19 cellular contexts compared by ENCODE assay signal in the genomic region with DNA sequence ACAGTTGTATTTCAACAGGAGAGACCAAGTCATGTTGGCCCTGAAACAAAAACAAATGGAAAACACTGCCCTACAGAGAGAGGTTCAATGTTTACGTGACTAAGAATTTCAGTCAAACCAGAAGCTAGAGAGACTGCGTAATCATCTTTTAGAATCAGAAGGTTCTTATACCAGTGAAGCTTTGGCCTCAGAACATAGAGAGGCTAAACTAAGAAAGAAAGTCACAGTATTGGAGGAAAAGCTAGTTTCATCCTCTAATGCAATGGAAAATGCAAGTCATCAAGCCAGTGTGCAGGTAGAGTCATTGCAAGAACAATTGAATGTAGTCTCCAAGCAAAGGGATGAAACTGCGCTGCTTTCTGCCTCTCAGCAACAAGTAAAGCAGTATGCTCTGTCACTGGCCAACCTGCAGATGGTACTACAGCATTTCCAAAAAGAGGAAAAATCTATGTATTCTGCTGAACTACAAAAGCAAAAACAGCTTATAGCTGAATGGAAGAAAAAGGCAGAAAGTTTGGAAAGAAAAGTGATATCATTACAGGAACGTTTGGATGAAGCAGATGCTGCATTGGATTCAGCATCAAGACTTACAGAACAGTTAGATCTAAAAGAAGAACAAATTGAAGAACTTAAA. TPM values are rescaled to one million over a fixed set of nuclear protein-coding genes. Genes with fewer than 3 reads are reported as not detected.
DNase-seq lines count a peak whose midpoint lies in the region; FAIRE-seq and TF ChIP-seq lines count a peak whose summit lies in the region.
"Had no signal": no experiment of that assay in that cellular context is flagged by ENCODE, and none has a peak within 500 bp of the region (broad histone marks: within the 10 kb centered on the region; RNA-seq: fewer than 3 reads in every experiment).

No MANE protein-coding gene starts in this region.

- H2AFZ ChIP-seq in keratinocyte (ENCODE audit: control insufficient read depth, low read length): no peak overlapping the region

- H3K4me2 ChIP-seq in keratinocyte (ENCODE audit: control insufficient read depth, extremely low read depth, insufficient read depth, low read depth, low read length): no peak overlapping the region

- H3K27me3 ChIP-seq in keratinocyte (ENCODE audit: control insufficient read depth, extremely low read depth, insufficient read depth, low read length): no peaks in the 10 kb centered on the region
- H3K27me3 ChIP-seq: heart right ventricle had no signal

- H3K36me3 ChIP-seq in keratinocyte (ENCODE audit: control insufficient read depth in 2 of 2, extremely low read depth in 1 of 2, insufficient read depth in 2 of 2, low read length in 2 of 2): no peaks in the 10 kb centered on the region
- H3K36me3 ChIP-seq: HAP-1, heart right ventricle, prostate gland, WERI-Rb-1 had no signal

- no peak overlapping the region for H3K27ac ChIP-seq in keratinocyte (ENCODE audit: control insufficient read depth, insufficient read depth, low read length)
- H3K27ac ChIP-seq: heart right ventricle, prostate gland, WERI-Rb-1 had no signal

- dilution Hi-C loops in keratinocyte (cut with MboI; ENCODE audit: extremely low pct_ligation_motif_present, low sequenced_read_pairs): no loop called here

- no peaks in the 10 kb centered on the region for H3K79me2 ChIP-seq in keratinocyte (ENCODE audit: control insufficient read depth, insufficient read depth, low read length)

- no peaks in the 10 kb centered on the region for H3K4me1 ChIP-seq in keratinocyte (ENCODE audit: control insufficient read depth, extremely low read depth, insufficient read depth, low read length)
- H3K4me1 ChIP-seq: heart right ventricle, prostate gland had no signal

- DNase-seq in NCI-H2171 treated with DMSO at 0.1 percent for 48 hours (lab: John Stamatoyannopoulos, UW) (peak; percentile 15), NCI-H2171 (lab: John Stamatoyannopoulos, UW) (no peak), AG09319 (ENCODE audit: extremely low read depth, low read depth) (no peak), NCI-H69 (lab: John Stamatoyannopoulos, UW) (peak; percentile 60), keratinocyte (ENCODE audit: low read depth, low spot score) (no peak), NCI-H187 (lab: John Stamatoyannopoulos, UW) (no peak), cerebellar nuclear complex (lab: John Stamatoyannopoulos, UW) (no peak)
- DNase-seq in activated effector memory CD4-positive, alpha-beta T cell treated with Interleukin-2 at 50 U/mL for 16 hours: no peak
- DNase-seq: activated CD8-positive, alpha-beta memory T cell treated with anti-CD3 and anti-CD28 coated beads, Interleukin-2, amount 10 ng/mL, durations not matched to agents 7 days and 5 days; activated naive CD4-positive, alpha-beta T cell treated with anti-CD3 and anti-CD28 coated beads, Interleukin-2, amount 50 U/mL, for 16 hours; CD4-positive, alpha-beta memory T cell; EL; heart right ventricle; naive thymus-derived CD8-positive, alpha-beta T cell; NCI-H1436 treated with DMSO at 0.1 percent for 48 hours; WERI-Rb-1 had no signal

- H4K20me1 ChIP-seq in keratinocyte (ENCODE audit: control insufficient read depth, extremely low read depth, insufficient read depth, low read length): no peaks in the 10 kb centered on the region

- H3K9ac ChIP-seq in keratinocyte (ENCODE audit: control insufficient read depth, extremely low read depth, insufficient read depth, low read length): no peak overlapping the region

- peak; percentile 5 for FAIRE-seq in keratinocyte (lab: Jason Lieb, UNC)
- FAIRE-seq: urothelium cell line had no signal

- no peaks in the 10 kb centered on the region for H3K9me3 ChIP-seq in keratinocyte (ENCODE audit: control insufficient read depth, low read depth, low read length)
- H3K9me3 ChIP-seq: HAP-1, prostate gland had no signal

- no peak overlapping the region for H3K4me3 ChIP-seq in keratinocyte (ENCODE audit: control insufficient read depth in 2 of 3, extremely low read depth in 1 of 3, insufficient read depth in 2 of 3, low read depth in 1 of 3, low read length in 3 of 3)
- H3K4me3 ChIP-seq: HAP-1, heart right ventricle, prostate gland had no signal

- peak; percentile 35 for TF ChIP-seq CTCF in AG09319 (IDR thresholded peaks at IDR 0.05; ENCODE audit: low read depth, low read length)
- no peak for TF ChIP-seq CTCF in keratinocyte (optimal IDR thresholded peaks at IDR 0.05 in 1 of 3, IDR thresholded peaks at IDR 0.05 in 1 of 3, conservative IDR thresholded peaks at IDR 0.05 in 1 of 3; ENCODE audit: extremely low read depth in 1 of 3, insufficient read depth in 2 of 3, low read length in 3 of 3)

- H3K9me1 ChIP-seq in keratinocyte (ENCODE audit: control insufficient read depth, extremely low read depth, insufficient read depth, low read length): no peaks in the 10 kb centered on the region

RNA-seq across cellular contexts. Expression of gene NUAK1, which starts 32.5 kb away (rescaled TPM):
- polyA plus RNA-seq in keratinocyte: 11.7 to 31.0 TPM (median 12.3 TPM) in 3 replicates
- 2.4 TPM for polyA plus RNA-seq in keratinocyte (2011; ENCODE audit: low read depth)
- polyA plus RNA-seq in keratinocyte (2011; cell fraction: cytosol; rRNA removed): 14.8 and 15.2 TPM in 2 replicates
- 22.7 and 25.6 TPM in 2 replicates for polyA plus RNA-seq in keratinocyte (2011; cell fraction: nucleus; rRNA removed)
- 4.1 and 19.0 TPM in 2 replicates for polyA plus RNA-seq in keratinocyte (2012; ENCODE audit: low replicate concordance)
- 22.1 to 35.4 TPM (median 28.4 TPM) in 3 replicates for polyA minus RNA-seq in keratinocyte
- polyA minus RNA-seq in keratinocyte (2011; cell fraction: cytosol; rRNA and poly(A)+ RNA removed): 40.9 TPM
- 17.3 and 42.0 TPM in 2 replicates for polyA minus RNA-seq in keratinocyte (2011; cell fraction: nucleus; rRNA and poly(A)+ RNA removed)
- polyA plus RNA-seq: CD4-positive, alpha-beta memory T cell had no signal

Comparison
In these comparisons a context has a peak if more than half of its experiments do, and no peak if none do; other contexts are left out.
1. DNase-seq: peak in NCI-H2171 treated with DMSO at 0.1 percent for 48 hours (single experiment) and NCI-H69 (single experiment); none in NCI-H2171 (single experiment), AG09319 (single experiment), keratinocyte (single experiment), activated effector memory CD4-positive, alpha-beta T cell treated with Interleukin-2 at 50 U/mL for 16 hours (single experiment), NCI-H187 (0 of 2) and cerebellar nuclear complex (0 of 2).